16 cellular contexts compared by ENCODE assay signal in the genomic region with DNA sequence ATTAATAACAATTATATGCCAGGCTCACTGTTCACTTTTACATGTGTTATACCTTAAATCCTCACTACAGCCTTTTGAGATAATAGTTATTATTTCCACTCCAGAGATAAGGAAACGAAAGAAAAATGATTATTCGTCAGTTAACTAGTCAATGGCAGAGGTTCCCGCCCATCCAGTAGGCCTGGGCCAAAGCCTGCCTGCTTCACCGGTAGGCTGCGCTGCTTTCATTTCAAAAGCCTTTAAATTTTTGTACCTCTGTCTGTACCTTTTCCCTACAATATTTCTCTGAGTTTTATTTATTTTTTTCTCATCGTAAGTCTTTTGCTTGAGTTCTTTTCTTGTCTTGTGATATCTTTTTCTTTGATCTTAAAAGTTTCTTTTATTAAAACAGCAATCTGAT. TPM values are rescaled to one million over a fixed set of nuclear protein-coding genes. Genes with fewer than 3 reads are reported as not detected.
DNase-seq lines count a peak whose midpoint lies in the region; ATAC-seq, FAIRE-seq and TF ChIP-seq lines count a peak whose summit lies in the region.
"Had no signal": no experiment of that assay in that cellular context is flagged by ENCODE, and none has a peak within 500 bp of the region (broad histone marks: within the 10 kb centered on the region; RNA-seq: fewer than 3 reads in every experiment).

No MANE protein-coding gene starts in this region.

- no peaks in the 10 kb centered on the region for H4K20me1 ChIP-seq in neural progenitor cell (ENCODE audit: low read depth)
- H4K20me1 ChIP-seq: BLaER1 treated with 17β-estradiol and CSF1 and Interleukin-3, amounts not matched to agents 10 nM and 100 nM had no signal

- H3K36me3 Mint-ChIP-seq in endodermal cell (ENCODE audit: low read depth) (no peaks in the 10 kb centered on the region), neural progenitor cell (no peaks in the 10 kb centered on the region)

- POLR2A ChIA-PET in HEK293 (lab: Yijun Ruan, JAX) = no interaction called here

- WGBS in endodermal cell (ENCODE audit: insufficient coverage in 1 of 2, insufficient read length in 1 of 2), 2 experiments = 89 to 90% methylated on average over 5 to 6 of the region's 6 CpGs

- FAIRE-seq in D721Med (lab: Jason Lieb, UNC) = peak; percentile 38
- FAIRE-seq: GM12891 had no signal

- CTCF ChIA-PET in HEK293 (lab: Yijun Ruan, JAX) = interaction anchor here (0.6 kb wide), 1 partner anchor 23 kb away, joined by 3 read pairs; no protein-coding TSS in a partner anchor

- no peak for TF ChIP-seq CTCF in D721Med (IDR thresholded peaks at IDR 0.05; ENCODE audit: insufficient read depth, missing control alignments)
- no peak for TF ChIP-seq CTCF in HEK293 (tag by site-specific recombination; IDR thresholded peaks at IDR 0.05)
- TF ChIP-seq CTCF in endodermal cell (conservative IDR thresholded peaks at IDR 0.05) = peak; percentile 54
- peak; percentile 32 for TF ChIP-seq CTCF in neural progenitor cell (IDR thresholded peaks at IDR 0.05)

- H3K27me3 Mint-ChIP-seq in endodermal cell (ENCODE audit: insufficient read depth) = no peaks in the 10 kb centered on the region
- H3K27me3 Mint-ChIP-seq in neural progenitor cell (ENCODE audit: insufficient read depth, low read depth) = no peaks in the 10 kb centered on the region
- H3K27me3 Mint-ChIP-seq: CD8-positive, alpha-beta memory T cell had no signal

- H3K4me1 ChIP-seq in HEK293 (ENCODE audit: control insufficient read depth, insufficient read depth, low read length) = no peaks in the 10 kb centered on the region
- no peaks in the 10 kb centered on the region for H3K4me1 ChIP-seq in endodermal cell (ENCODE audit: control insufficient read depth, insufficient read depth, low read length)
- peaks cover 4% of the 10 kb centered on the region for H3K4me1 ChIP-seq in neural progenitor cell
- H3K4me1 ChIP-seq: BLaER1 treated with 17β-estradiol and CSF1 and Interleukin-3, amounts not matched to agents 10 nM and 100 nM had no signal

- no peaks in the 10 kb centered on the region for H3F3A ChIP-seq in neural progenitor cell (ENCODE audit: low read depth)

- H3K4me1 Mint-ChIP-seq in endodermal cell (no peaks in the 10 kb centered on the region), neural progenitor cell (peaks cover 3% of the 10 kb centered on the region)

- H3K9me3 Mint-ChIP-seq in endodermal cell = no peaks in the 10 kb centered on the region
- H3K9me3 Mint-ChIP-seq in neural progenitor cell = no peaks in the 10 kb centered on the region
- H3K9me3 Mint-ChIP-seq: CD8-positive, alpha-beta memory T cell; HFFc6 had no signal

- ATAC-seq in HG02885 (IDR thresholded peaks at IDR 0.05; ENCODE audit: poor library complexity, unreplicated experiment) = no peak

- H2AFZ ChIP-seq in neural progenitor cell (replicated peaks) = no peak overlapping the region

- DNase-seq in D721Med (ENCODE audit: insufficient read length, low spot score) (no peak), endodermal cell (peak; percentile 51), neural progenitor cell (ENCODE audit: low spot score) (no peak), NCI-H2227 treated with DMSO at 0.1 percent for 48 hours (lab: John Stamatoyannopoulos, UW) (no peak), SKM-1 treated with dmso at 0.1 percent for 144 hours (lab: John Stamatoyannopoulos, UW; ENCODE audit: unreplicated experiment) (no peak)
- DNase-seq: 8988T; CD8-positive, alpha-beta memory T cell; COR-L47; GOT3; HCEC 1CT; HFFc6; KG1 had no signal

- H3K4me3 Mint-ChIP-seq in endodermal cell (no peak overlapping the region), neural progenitor cell (no peak overlapping the region)
- H3K4me3 Mint-ChIP-seq: CD8-positive, alpha-beta memory T cell; HFFc6 had no signal

- H3K27ac ChIP-seq in HEK293 (ENCODE audit: extremely low read depth, low read depth, low read length) (no peak overlapping the region), endodermal cell (ENCODE audit: low read depth, low read length) (no peak overlapping the region), neural progenitor cell (no peak overlapping the region)
- H3K27ac ChIP-seq: BLaER1 treated with 17β-estradiol and CSF1 and Interleukin-3, amounts not matched to agents 10 nM and 100 nM had no signal

- H3K9me3 ChIP-seq in HEK293 (ENCODE audit: control insufficient read depth, insufficient read depth, low read depth, low read length) (no peaks in the 10 kb centered on the region), endodermal cell (ENCODE audit: control insufficient read depth, low read length) (no peaks in the 10 kb centered on the region), neural progenitor cell (ENCODE audit: low read depth) (no peaks in the 10 kb centered on the region)
- H3K9me3 ChIP-seq: BLaER1 treated with 17β-estradiol and CSF1 and Interleukin-3, amounts not matched to agents 10 nM and 100 nM had no signal

- H3K27me3 ChIP-seq in endodermal cell (ENCODE audit: control insufficient read depth, insufficient read depth, low read length, poor library complexity, severe bottlenecking) (no peaks in the 10 kb centered on the region), neural progenitor cell (no peaks in the 10 kb centered on the region)
- H3K27me3 ChIP-seq: BLaER1 treated with 17β-estradiol and CSF1 and Interleukin-3, amounts not matched to agents 10 nM and 100 nM had no signal

- H3K4me2 ChIP-seq in neural progenitor cell = no peak overlapping the region
- H3K4me2 ChIP-seq: BLaER1 treated with 17β-estradiol and CSF1 and Interleukin-3, amounts not matched to agents 10 nM and 100 nM had no signal

- H3K79me2 ChIP-seq in neural progenitor cell (ENCODE audit: low read depth) = no peaks in the 10 kb centered on the region

- H3K9ac ChIP-seq in endodermal cell (ENCODE audit: extremely low read depth, low read length, poor library complexity, severe bottlenecking) = no peak overlapping the region
- no peak overlapping the region for H3K9ac ChIP-seq in neural progenitor cell
- H3K9ac ChIP-seq: BLaER1 treated with 17β-estradiol and CSF1 and Interleukin-3, amounts not matched to agents 10 nM and 100 nM had no signal

- H3K4me3 ChIP-seq in HEK293 (ENCODE audit: low read depth, low read length) (no peak overlapping the region), endodermal cell (ENCODE audit: low read length) (no peak overlapping the region), neural progenitor cell (no peak overlapping the region)
- H3K4me3 ChIP-seq: BLaER1 treated with 17β-estradiol and CSF1 and Interleukin-3, amounts not matched to agents 10 nM and 100 nM had no signal

- H3K27ac Mint-ChIP-seq in endodermal cell (no peak overlapping the region), neural progenitor cell (no peak overlapping the region)
- H3K27ac Mint-ChIP-seq: HFFc6 had no signal

- H3K36me3 ChIP-seq in HEK293 (ENCODE audit: control insufficient read depth in 2 of 2, insufficient read depth in 1 of 2, low read length in 2 of 2) = no peaks in the 10 kb centered on the region
- no peaks in the 10 kb centered on the region for H3K36me3 ChIP-seq in endodermal cell (ENCODE audit: control insufficient read depth, insufficient read depth, low read length)
- no peaks in the 10 kb centered on the region for H3K36me3 ChIP-seq in neural progenitor cell
- H3K36me3 ChIP-seq: BLaER1 treated with 17β-estradiol and CSF1 and Interleukin-3, amounts not matched to agents 10 nM and 100 nM had no signal

TF ChIP-seq in HEK293, 187 proteins besides CTCF, POLR2A, EP300 and RAD21:
- TF ChIP-seq ZNF621 (tag by site-specific recombination; IDR thresholded peaks at IDR 0.05) = no peak
- no peak for TF ChIP-seq ZNF768 (tag by site-specific recombination; IDR thresholded peaks at IDR 0.05)
- TF ChIP-seq ZNF133 (tag by site-specific recombination; IDR thresholded peaks at IDR 0.05) = peak; percentile 72
- no peak for TF ChIP-seq ZNF138 (tag by site-specific recombination; IDR thresholded peaks at IDR 0.05; ENCODE audit: borderline replicate concordance)
- TF ChIP-seq OVOL3 (tag by site-specific recombination; IDR thresholded peaks at IDR 0.05) = no peak

RNA-seq across cellular contexts. Expression of gene GPR52, which starts 3.6 kb away (rescaled TPM):
- total RNA-seq in endodermal cell = 1 to 10 TPM in 1 of 2 donors, under 1 TPM in 1; 0.53 to 1.1 TPM
- polyA plus RNA-seq in endodermal cell (2013, experiment 1 of 2) = not detected
- polyA plus RNA-seq in endodermal cell (2013, experiment 2 of 2) = not detected
- total RNA-seq in neural progenitor cell (ENCODE audit: low replicate concordance) = 0.84 TPM in 2 replicates
- total RNA-seq: HFFc6 had no signal
- polyA plus RNA-seq: CD8-positive, alpha-beta memory T cell had no signal

Comparison
In these comparisons a context has a peak if more than half of its experiments do, and no peak if none do; other contexts are left out.
1. CTCF ChIP-seq: peak in endodermal cell (single experiment) and neural progenitor cell (single experiment); none in D721Med (single experiment) and HEK293 (single experiment).